ENCODE assay signal across 33 cellular contexts in the genomic region with DNA sequence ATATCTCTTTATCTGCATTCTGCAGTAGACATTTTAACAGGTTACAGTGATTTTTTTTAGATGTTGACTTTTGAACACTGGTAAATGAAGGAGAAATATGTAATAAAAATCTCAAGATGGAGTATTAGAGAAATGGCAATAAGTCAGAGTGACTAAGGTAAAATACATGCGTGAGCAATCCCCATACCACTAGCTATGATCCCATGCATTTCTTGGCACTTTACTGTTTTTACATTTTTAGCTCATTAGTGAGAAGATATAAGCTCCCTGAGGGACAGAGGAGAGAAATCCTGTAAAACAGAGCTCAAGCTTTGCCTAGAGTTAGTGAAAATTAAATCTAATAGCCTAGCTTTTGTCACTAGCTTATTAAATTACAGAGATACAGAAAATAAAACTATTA.
DNase-seq lines count a peak whose midpoint lies in the region; ATAC-seq and TF ChIP-seq lines count a peak whose summit lies in the region.
"Had no signal": no experiment of that assay in that cellular context is flagged by ENCODE, and none has a peak within 500 bp of the region (broad histone marks: within the 10 kb centered on the region; RNA-seq: fewer than 3 reads in every experiment).

No MANE protein-coding gene starts in this region.

- H3K4me2 ChIP-seq in IMR-90 (ENCODE audit: low read depth, low read length), result no peak overlapping the region
- H3K4me2 ChIP-seq in mesenchymal stem cell (ENCODE audit: low read length, poor library complexity, severe bottlenecking), result no peak overlapping the region
- H3K4me2 ChIP-seq: hepatocyte had no signal

- TF ChIP-seq CTCF in IMR-90 (conservative IDR thresholded peaks at IDR 0.05; ENCODE audit: low read depth, low read length) (no peak), cardiac fibroblast (IDR thresholded peaks at IDR 0.05; ENCODE audit: low read depth, low read length) (no peak), adrenal gland (IDR thresholded peaks at IDR 0.05) (no peak), WTC11 (IDR thresholded peaks at IDR 0.05) (no peak)

- ATAC-seq in IMR-90 (ENCODE audit: low read depth), result no peak
- ATAC-seq in GM21360 (IDR thresholded peaks at IDR 0.05; ENCODE audit: unreplicated experiment), result no peak
- no peak for ATAC-seq in WTC11
- ATAC-seq in GM18873 (IDR thresholded peaks at IDR 0.05; ENCODE audit: low FRiP score, unreplicated experiment), result no peak
- ATAC-seq: esophagus mucosa, HCT116, lower lobe of right lung, mucosa of descending colon, natural killer cell, upper lobe of right lung had no signal

- no peak overlapping the region for H2AFZ ChIP-seq in IMR-90 (replicated peaks; ENCODE audit: low read length, poor library complexity)
- no peak overlapping the region for H2AFZ ChIP-seq in mesenchymal stem cell (ENCODE audit: low read depth, low read length)
- H2AFZ ChIP-seq: hepatocyte had no signal

- H3K18ac ChIP-seq in IMR-90 (ENCODE audit: low read depth, low read length), result no peak overlapping the region
- H3K18ac ChIP-seq in mesenchymal stem cell (ENCODE audit: low read depth in 1 of 2, low read length in 2 of 2), result no peak overlapping the region

- in situ Hi-C loops in IMR-90 (cut with MboI; ENCODE audit: low sequenced_read_pairs), result no loop called here

- H3K27me3 Mint-ChIP-seq in WTC11 (ENCODE audit: low read depth), result no peaks in the 10 kb centered on the region

- POLR2A ChIA-PET in IMR-90 (lab: Charles Lee; ENCODE audit: unreplicated experiment) (no interaction called here), WTC11 (lab: Charles Lee) (no interaction called here)

- H3K4me3 ChIP-seq in IMR-90 (ENCODE audit: insufficient read depth, low read depth, low read length), result no peak overlapping the region
- H3K4me3 ChIP-seq in cardiac fibroblast (replicated peaks in 1 of 2; ENCODE audit: low read depth in 2 of 2, low read length in 2 of 2), result no peak overlapping the region
- H3K4me3 ChIP-seq in mesenchymal stem cell (ENCODE audit: insufficient read depth in 1 of 2, low read depth in 1 of 2, low read length in 2 of 2), result peak overlapping the region in 1 of 2 experiments; percentile 46
- H3K4me3 ChIP-seq in adrenal gland, result no peak overlapping the region
- H3K4me3 ChIP-seq: colonic mucosa, hepatocyte, lower lobe of right lung, mucosa of descending colon, Peyer's patch, upper lobe of right lung had no signal

- H3K23ac ChIP-seq in IMR-90 (ENCODE audit: low read depth, low read length) (no peak overlapping the region), mesenchymal stem cell (ENCODE audit: low read length in 2 of 2) (no peak overlapping the region)

- H4K91ac ChIP-seq in IMR-90 (ENCODE audit: insufficient read depth, low read depth, low read length) (no peak overlapping the region), mesenchymal stem cell (ENCODE audit: low read length) (no peak overlapping the region)

- dilution Hi-C loops in IMR-90 (cut with HindIII; ENCODE audit: low sequenced_read_pairs, unreplicated experiment), result no loop called here

- H3K4me1 ChIP-seq in IMR-90 (ENCODE audit: control insufficient read depth, insufficient read depth, low read length) (no peaks in the 10 kb centered on the region), mesenchymal stem cell (ENCODE audit: control insufficient read depth, insufficient read depth, low read depth, low read length) (no peaks in the 10 kb centered on the region), adrenal gland (replicated peaks in 1 of 2) (no peaks in the 10 kb centered on the region)
- H3K4me1 ChIP-seq: colonic mucosa, lower lobe of right lung, Peyer's patch, upper lobe of right lung had no signal

- H4K20me1 ChIP-seq in IMR-90 (ENCODE audit: insufficient read depth, low read length), result no peaks in the 10 kb centered on the region

- no peak overlapping the region for H3K9ac ChIP-seq in IMR-90 (ENCODE audit: low read depth, low read length)
- peak overlapping the region; percentile 59 for H3K9ac ChIP-seq in mesenchymal stem cell (ENCODE audit: low read length)

- H3K27me3 ChIP-seq in IMR-90 (ENCODE audit: control insufficient read depth, insufficient read depth, low read length) (no peaks in the 10 kb centered on the region), mesenchymal stem cell (ENCODE audit: control insufficient read depth in 1 of 2, insufficient read depth in 1 of 2, low read length in 2 of 2) (no peaks in the 10 kb centered on the region), adrenal gland (no peaks in the 10 kb centered on the region)
- H3K27me3 ChIP-seq: colonic mucosa, hepatocyte, Peyer's patch, upper lobe of right lung had no signal

- CTCF ChIA-PET in IMR-90 (lab: Yijun Ruan, JAX) (interaction anchor here (0.6 to 2.3 kb wide), 2 partner anchors 18 to 33 kb away, joined by 5 to 6 read pairs; no protein-coding TSS in a partner anchor), WTC11 (lab: Charles Lee) (interaction anchor here (1.3 kb wide), 1 partner anchor 18 kb away, joined by 4 read pairs; no protein-coding TSS in a partner anchor)

- BruUV-seq in IMR-90 (replicated peaks; lab: Mats Ljungman, UMichigan), result no TSS peak

- H4K5ac ChIP-seq in IMR-90 (ENCODE audit: low read depth, low read length), result no peak overlapping the region

- H3K36me3 ChIP-seq in IMR-90 (ENCODE audit: control insufficient read depth, insufficient read depth, low read length) (no peaks in the 10 kb centered on the region), mesenchymal stem cell (ENCODE audit: control insufficient read depth in 1 of 2, insufficient read depth in 2 of 2, low read depth in 1 of 2, low read length in 2 of 2) (no peaks in the 10 kb centered on the region), adrenal gland (replicated peaks in 1 of 2) (no peaks in the 10 kb centered on the region)
- H3K36me3 ChIP-seq: colonic mucosa, lower lobe of right lung, Peyer's patch, upper lobe of right lung had no signal

- H2AK9ac ChIP-seq in IMR-90 (replicated peaks; ENCODE audit: low read depth, low read length, poor library complexity), result no peak overlapping the region

- intact Hi-C loops in IMR-90 (cut with micrococcal nuclease), result no loop called here
- intact Hi-C loops in adrenal gland (cut with DNase I), result no loop called here

- no peak overlapping the region for H3K27ac ChIP-seq in IMR-90 (ENCODE audit: insufficient read depth, low read length)
- H3K27ac ChIP-seq in mesenchymal stem cell (ENCODE audit: low read length, poor library complexity, severe bottlenecking), result no peak overlapping the region
- H3K27ac ChIP-seq in adrenal gland, result no peak overlapping the region
- H3K27ac ChIP-seq: colonic mucosa, hepatocyte, lower lobe of right lung, Peyer's patch, upper lobe of right lung, VCaP had no signal

- no peak overlapping the region for H4K8ac ChIP-seq in IMR-90 (ENCODE audit: low read depth in 2 of 2, low read length in 2 of 2)
- no peak overlapping the region for H4K8ac ChIP-seq in mesenchymal stem cell (ENCODE audit: low read length)

- H2BK12ac ChIP-seq in mesenchymal stem cell (ENCODE audit: low read length in 2 of 2), result no peak overlapping the region

- WGBS in IMR-90 (ENCODE audit: extremely low coverage in 2 of 2, insufficient read length in 1 of 2), 2 experiments, result no CpG with 5 or more reads among the region's 1 CpG
- no CpG with 5 or more reads among the region's 1 CpG for WGBS in mesenchymal stem cell
- WGBS in adrenal gland, 4 donors, result 81 to 98% (median 90%) methylated on average over 1 of the region's 1 CpG

- DNase-seq in AG08395 (ENCODE audit: low spot score) (peak; percentile 21), IMR-90 (peak; percentile 1), cardiac fibroblast (ENCODE audit: low read depth in 2 of 2) (peak; percentile 39 to 86), mesenchymal stem cell (no peak), adrenal gland (no peak), WTC11 (ENCODE audit: low spot score) (no peak)
- DNase-seq: activated CD4-positive, alpha-beta T cell treated with anti-CD3 and anti-CD28 coated beads, Interleukin-2, amount 10 ng/mL, durations not matched to agents 24 days and 14 days; activated CD8-positive, alpha-beta memory T cell treated with anti-CD3 and anti-CD28 coated beads for 24 hours; activated T-cell treated with anti-CD3 and anti-CD28 coated beads for 4 hours; anterior cingulate cortex; CD4-positive, alpha-beta memory T cell; colonic mucosa; Kasumi-1; lower lobe of right lung; mucosa of descending colon; natural killer cell; NCI-H1436; NCI-H2081; NCI-H2227 treated with DMSO at 0.1 percent for 48 hours; NCI-H526 treated with DMSO at 0.1 percent for 48 hours; Peyer's patch; SIG-M5; SW 1271; upper lobe of right lung had no signal

- H3K9me1 ChIP-seq in IMR-90 (ENCODE audit: insufficient read depth, low read length), result no peaks in the 10 kb centered on the region

- H2AK5ac ChIP-seq in IMR-90 (ENCODE audit: low read depth, low read length) (no peak overlapping the region), mesenchymal stem cell (ENCODE audit: low read length, severe bottlenecking) (no peak overlapping the region)

- H3K79me1 ChIP-seq in IMR-90 (ENCODE audit: low read depth in 1 of 2, low read length in 2 of 2), result no peaks in the 10 kb centered on the region
- no peaks in the 10 kb centered on the region for H3K79me1 ChIP-seq in mesenchymal stem cell (replicated peaks; ENCODE audit: low read length, poor library complexity, severe bottlenecking)

- H2BK120ac ChIP-seq in IMR-90 (ENCODE audit: low read depth, low read length) (no peak overlapping the region), mesenchymal stem cell (ENCODE audit: low read depth, low read length) (no peak overlapping the region)

- H3K9me3 ChIP-seq in IMR-90 (ENCODE audit: control insufficient read depth, insufficient read depth, low read length) (no peaks in the 10 kb centered on the region), mesenchymal stem cell (ENCODE audit: control insufficient read depth, low read length) (no peaks in the 10 kb centered on the region), adrenal gland (replicated peaks in 1 of 3) (no peaks in the 10 kb centered on the region)
- H3K9me3 ChIP-seq: colonic mucosa, lower lobe of right lung, mucosa of descending colon, Peyer's patch, upper lobe of right lung had no signal

- no peak overlapping the region for H3K56ac ChIP-seq in IMR-90 (ENCODE audit: extremely low read depth, insufficient read depth, low read length)

- H3K36me3 Mint-ChIP-seq in WTC11, result no peaks in the 10 kb centered on the region
- H3K36me3 Mint-ChIP-seq: activated naive CD4-positive, alpha-beta T cell treated with anti-CD3 and anti-CD28 coated beads, Interleukin-2, amount 50 U/mL, for 24 hours; CD4-positive, alpha-beta memory T cell; natural killer cell; stimulated activated memory B cell treated with anti-CD40 and anti-IgM and Interleukin-4, amounts not matched to agents 10 μg/mL and 1 μg/mL and 100 μg/mL, for 72 hours had no signal

- H3K4me1 Mint-ChIP-seq in WTC11, result peaks cover 11% of the 10 kb centered on the region
- H3K4me1 Mint-ChIP-seq: activated CD4-positive, alpha-beta T cell treated with anti-CD3 and anti-CD28 coated beads, Interleukin-2, amount 10 ng/mL, durations not matched to agents 24 days and 14 days; activated naive CD4-positive, alpha-beta T cell treated with anti-CD3 and anti-CD28 coated beads, Interleukin-2, amount 50 U/mL, for 24 hours; B cell; CD4-positive, alpha-beta memory T cell; natural killer cell; stimulated activated memory B cell treated with anti-CD40 and anti-IgM and Interleukin-4, amounts not matched to agents 10 μg/mL and 1 μg/mL and 100 μg/mL, for 72 hours had no signal

- H2BK15ac ChIP-seq in IMR-90 (ENCODE audit: low read depth, low read length) (no peak overlapping the region), mesenchymal stem cell (ENCODE audit: low read depth, poor library complexity, severe bottlenecking) (no peak overlapping the region)

- H3K27ac Mint-ChIP-seq in WTC11, result no peak overlapping the region
- H3K27ac Mint-ChIP-seq: activated CD4-positive, alpha-beta T cell treated with anti-CD3 and anti-CD28 coated beads, Interleukin-2, amount 10 ng/mL, durations not matched to agents 24 days and 14 days; activated naive CD4-positive, alpha-beta T cell treated with anti-CD3 and anti-CD28 coated beads, Interleukin-2, amount 50 U/mL, for 24 hours; B cell; CD4-positive, alpha-beta memory T cell; natural killer cell; stimulated activated memory B cell treated with anti-CD40 and anti-IgM and Interleukin-4, amounts not matched to agents 10 μg/mL and 1 μg/mL and 100 μg/mL, for 72 hours had no signal

- H3K4ac ChIP-seq in IMR-90 (ENCODE audit: low read depth, low read length) (no peak overlapping the region), mesenchymal stem cell (ENCODE audit: low read depth in 1 of 2, low read length in 2 of 2) (no peak overlapping the region)

- no peak overlapping the region for H2BK5ac ChIP-seq in IMR-90 (ENCODE audit: low read depth, low read length, poor library complexity, severe bottlenecking)
- H2BK5ac ChIP-seq in mesenchymal stem cell (ENCODE audit: low read depth, low read length, poor library complexity, severe bottlenecking), result no peak overlapping the region

- H3K14ac ChIP-seq in IMR-90 (replicated peaks; ENCODE audit: low read depth, low read length), result no peak overlapping the region
- H3K14ac ChIP-seq in mesenchymal stem cell (ENCODE audit: low read length in 2 of 2), result no peak overlapping the region

- TF ChIP-seq RAD21 in IMR-90 (IDR thresholded peaks at IDR 0.05; ENCODE audit: low read length), result no peak

- H3K4me3 Mint-ChIP-seq in WTC11, result no peak overlapping the region
- H3K4me3 Mint-ChIP-seq: activated CD4-positive, alpha-beta T cell treated with anti-CD3 and anti-CD28 coated beads, Interleukin-2, amount 10 ng/mL, durations not matched to agents 24 days and 14 days; activated naive CD4-positive, alpha-beta T cell treated with anti-CD3 and anti-CD28 coated beads, Interleukin-2, amount 50 U/mL, for 24 hours; B cell; CD4-positive, alpha-beta memory T cell; natural killer cell; stimulated activated memory B cell treated with anti-CD40 and anti-IgM and Interleukin-4, amounts not matched to agents 10 μg/mL and 1 μg/mL and 100 μg/mL, for 72 hours had no signal

- TF ChIP-seq POLR2A in IMR-90 (IDR thresholded peaks at IDR 0.05; ENCODE audit: low read depth, low read length), result no peak
- TF ChIP-seq POLR2A in adrenal gland (IDR thresholded peaks at IDR 0.05), result no peak

- H3K9me3 Mint-ChIP-seq in WTC11, result no peaks in the 10 kb centered on the region
- H3K9me3 Mint-ChIP-seq: activated CD4-positive, alpha-beta T cell treated with anti-CD3 and anti-CD28 coated beads, Interleukin-2, amount 10 ng/mL, durations not matched to agents 24 days and 14 days; activated naive CD4-positive, alpha-beta T cell treated with anti-CD3 and anti-CD28 coated beads, Interleukin-2, amount 50 U/mL, for 24 hours; CD4-positive, alpha-beta memory T cell; natural killer cell; stimulated activated memory B cell treated with anti-CD40 and anti-IgM and Interleukin-4, amounts not matched to agents 10 μg/mL and 1 μg/mL and 100 μg/mL, for 72 hours had no signal

- no peak overlapping the region for H2BK20ac ChIP-seq in IMR-90 (ENCODE audit: low read depth, low read length)

Comparison
In these comparisons a context has a peak if more than half of its experiments do, and no peak if none do; other contexts are left out.
1. DNase-seq: peak in AG08395 (single experiment), IMR-90 (single experiment) and cardiac fibroblast (2 of 2); none in mesenchymal stem cell (single experiment), adrenal gland (0 of 7) and WTC11 (single experiment).